In the genomic region with DNA sequence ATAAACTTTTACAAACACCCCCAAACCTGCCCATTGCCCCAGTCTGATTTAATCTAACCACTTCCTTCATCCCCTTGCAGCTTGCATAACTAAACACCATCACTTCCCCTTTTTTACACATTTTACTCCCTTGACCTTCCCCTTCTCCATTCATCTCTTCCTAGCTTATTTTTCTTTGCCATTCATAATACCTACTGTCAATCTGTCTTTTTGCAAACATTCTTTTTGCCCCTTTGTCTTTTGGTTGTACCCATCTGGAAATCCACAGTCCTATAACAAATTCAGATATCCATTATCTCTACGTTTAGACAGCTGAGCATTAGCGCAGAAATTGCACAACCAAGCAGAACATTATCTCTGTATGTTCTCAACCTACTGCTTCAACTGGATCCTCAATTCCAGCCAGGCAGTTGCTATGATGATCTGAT, we compare ENCODE assay signal across 14 cellular contexts. TPM values are rescaled to one million over a fixed set of nuclear protein-coding genes. Genes with fewer than 3 reads are reported as not detected.
DNase-seq lines count a peak whose midpoint lies in the region; ATAC-seq and TF ChIP-seq lines count a peak whose summit lies in the region.
"Had no signal": no experiment of that assay in that cellular context is flagged by ENCODE, and none has a peak within 500 bp of the region (broad histone marks: within the 10 kb centered on the region; RNA-seq: fewer than 3 reads in every experiment).

No MANE protein-coding gene starts in this region.

- no peaks in the 10 kb centered on the region for H3K9me3 ChIP-seq in naive thymus-derived CD4-positive, alpha-beta T cell (ENCODE audit: control insufficient read depth in 2 of 3, low read length in 3 of 3)
- H3K9me3 ChIP-seq in heart right ventricle (peaks cover 0 to 9% (median 0%) of the 10 kb centered on the region in 11 donors), tibial nerve (no peaks in the 10 kb centered on the region)
- H3K9me3 ChIP-seq: vagina had no signal

- H3K9me3 Mint-ChIP-seq in naive thymus-derived CD4-positive, alpha-beta T cell = peaks cover 0 to 6% (median 0%) of the 10 kb centered on the region in 11 donors

- WGBS in heart right ventricle, 2 donors = 48 to 57% methylated on average over 2 of the region's 2 CpGs
- 73 to 77% methylated on average over 2 of the region's 2 CpGs for WGBS in tibial nerve, 2 donors

- H3K4me3 ChIP-seq in naive thymus-derived CD4-positive, alpha-beta T cell (ENCODE audit: low read length) = no peak overlapping the region
- H3K4me3 ChIP-seq in heart right ventricle (no peak overlapping the region), tibial nerve (no peak overlapping the region)
- H3K4me3 ChIP-seq: vagina had no signal

- peaks cover 14 to 25% (median 17%) of the 10 kb centered on the region in 5 donors for H3K27me3 Mint-ChIP-seq in naive thymus-derived CD4-positive, alpha-beta T cell

- peak; percentile 93 for DNase-seq in NOMO-1 treated with DMSO at 0.1 percent for 48 hours (lab: John Stamatoyannopoulos, UW; ENCODE audit: unreplicated experiment)
- DNase-seq in naive thymus-derived CD4-positive, alpha-beta T cell = no peak
- DNase-seq in stimulated activated CD4-positive, alpha-beta T cell treated with anti-CD3 and anti-CD28 coated beads, Interleukin-4, amount 100 ng/mL, for 1 hour = no peak
- no peak for DNase-seq in heart right ventricle
- DNase-seq in NCI-H1105 (lab: John Stamatoyannopoulos, UW) = no peak
- DNase-seq in tibial nerve (ENCODE audit: low spot score in 2 of 2) = no peak
- DNase-seq: DMS79; HCEC 1CT; hippocampal formation; MM.1S; stimulated activated CD4-positive, alpha-beta T cell treated with anti-CD3 and anti-CD28 coated beads, Interleukin-4, amount 100 ng/mL, for 4 hours had no signal

- no peak overlapping the region for H3K27ac ChIP-seq in naive thymus-derived CD4-positive, alpha-beta T cell (ENCODE audit: low read depth, low read length)
- peak overlapping the region in 1 of 10 donors; percentile 10 for H3K27ac ChIP-seq in heart right ventricle
- H3K27ac ChIP-seq in tibial nerve = no peak overlapping the region
- H3K27ac ChIP-seq: vagina had no signal

- H3K27ac Mint-ChIP-seq in naive thymus-derived CD4-positive, alpha-beta T cell = peak overlapping the region in 1 of 9 donors; percentile 23

- H3K36me3 Mint-ChIP-seq in naive thymus-derived CD4-positive, alpha-beta T cell = peaks cover 0 to 7% (median 4%) of the 10 kb centered on the region in 5 donors

- intact Hi-C loops in naive thymus-derived CD4-positive, alpha-beta T cell (cut with micrococcal nuclease) = no loop called here
- intact Hi-C loops in heart right ventricle (cut with DNase I) = no loop called here

- H3K4me1 Mint-ChIP-seq in naive thymus-derived CD4-positive, alpha-beta T cell = peaks cover 5 to 8% (median 6%) of the 10 kb centered on the region in 7 donors

- TF ChIP-seq CTCF in heart right ventricle (IDR thresholded peaks at IDR 0.05) = no peak
- no peak for TF ChIP-seq CTCF in tibial nerve (IDR thresholded peaks at IDR 0.05)

- no peaks in the 10 kb centered on the region for H3K27me3 ChIP-seq in naive thymus-derived CD4-positive, alpha-beta T cell (ENCODE audit: control insufficient read depth in 2 of 2, insufficient read depth in 2 of 2, low read length in 2 of 2)
- H3K27me3 ChIP-seq in heart right ventricle (no peaks in the 10 kb centered on the region), tibial nerve (no peaks in the 10 kb centered on the region)
- H3K27me3 ChIP-seq: vagina had no signal

- H3K4me3 Mint-ChIP-seq in naive thymus-derived CD4-positive, alpha-beta T cell = peak overlapping the region in 1 of 10 donors; percentile 1

- CTCF ChIA-PET in naive thymus-derived CD4-positive, alpha-beta T cell (lab: Charles Lee) = no interaction called here

- no peak for TF ChIP-seq POLR2A in tibial nerve (IDR thresholded peaks at IDR 0.05)

- ATAC-seq in GM18870 (IDR thresholded peaks at IDR 0.05; ENCODE audit: unreplicated experiment) = peak; percentile 84
- ATAC-seq in HG02852 (IDR thresholded peaks at IDR 0.05; ENCODE audit: unreplicated experiment) = peak; percentile 96
- ATAC-seq in naive thymus-derived CD4-positive, alpha-beta T cell = peak; percentile 72
- no peak for ATAC-seq in heart right ventricle

- TF ChIP-seq EP300 in tibial nerve (IDR thresholded peaks at IDR 0.05) = peak in 1 of 2 donors; percentile 34

- POLR2A ChIA-PET in naive thymus-derived CD4-positive, alpha-beta T cell (lab: Charles Lee) = no interaction called here

- no peaks in the 10 kb centered on the region for H3K4me1 ChIP-seq in naive thymus-derived CD4-positive, alpha-beta T cell (ENCODE audit: control insufficient read depth in 2 of 2, insufficient read depth in 2 of 2, low read length in 2 of 2)
- H3K4me1 ChIP-seq in heart right ventricle (peaks cover 0 to 27% (median 0%) of the 10 kb centered on the region in 9 donors), tibial nerve (no peaks in the 10 kb centered on the region)
- H3K4me1 ChIP-seq: vagina had no signal

- H3K36me3 ChIP-seq in naive thymus-derived CD4-positive, alpha-beta T cell (ENCODE audit: control insufficient read depth in 2 of 3, insufficient read depth in 3 of 3, low read length in 3 of 3) = no peaks in the 10 kb centered on the region
- no peaks in the 10 kb centered on the region for H3K36me3 ChIP-seq in heart right ventricle
- no peaks in the 10 kb centered on the region for H3K36me3 ChIP-seq in tibial nerve
- H3K36me3 ChIP-seq: vagina had no signal

RNA-seq across cellular contexts. Expression of a gene that starts 51.2 kb away (rescaled TPM):
- 1 to 10 TPM in 2 of 5 experiments, not detected in 3; 1.2 to 1.9 TPM for total RNA-seq in naive thymus-derived CD4-positive, alpha-beta T cell
- 1 to 10 TPM; 1.1 to 1.3 TPM for polyA plus RNA-seq in naive thymus-derived CD4-positive, alpha-beta T cell
- total RNA-seq in heart right ventricle (1 to 10 TPM in 2 of 10 donors, under 1 TPM in 5, not detected in 3; 0.59 to 1.6 (median 0.86) TPM), tibial nerve (not detected)
- under 1 TPM; 0.80 to 0.88 TPM for polyA plus RNA-seq in heart right ventricle
- total RNA-seq: vagina had no signal

RNA-seq across cellular contexts. Expression of a gene that starts 51.5 kb away (rescaled TPM):
- total RNA-seq in naive thymus-derived CD4-positive, alpha-beta T cell = 10 to 100 TPM in 1 of 5 experiments, 1 to 10 TPM in 4; 5.2 to 15.2 (median 8.0) TPM
- polyA plus RNA-seq in naive thymus-derived CD4-positive, alpha-beta T cell = 10 to 100 TPM; 16.5 to 22.0 TPM
- total RNA-seq in heart right ventricle (10 to 100 TPM in 2 of 10 donors, 1 to 10 TPM in 8; 5.8 to 13.5 (median 8.4) TPM), tibial nerve (10 to 100 TPM in 2 of 4 donors, 1 to 10 TPM in 2; 6.5 to 21.0 (median 10.3) TPM)
- polyA plus RNA-seq in heart right ventricle = 10 to 100 TPM in 1 of 2 donors, 1 to 10 TPM in 1; 6.1 to 15.7 TPM

Comparison
In these comparisons a context has a peak if more than half of its experiments do, and no peak if none do; other contexts are left out.
1. ATAC-seq: peak in GM18870 (single experiment), HG02852 (single experiment) and naive thymus-derived CD4-positive, alpha-beta T cell (single experiment); none in heart right ventricle (0 of 8).